In genomic region chr1:37705399-37705798, GRCh38 we compare ENCODE assay signal across 22 cellular contexts. TPM values are rescaled to one million over a fixed set of nuclear protein-coding genes. Genes with fewer than 3 reads are reported as not detected.
"Had no signal": no experiment of that assay in that cellular context is flagged by ENCODE, and none has a peak within 500 bp of the region (broad histone marks: within the 10 kb centered on the region; RNA-seq: fewer than 3 reads in every experiment).

No MANE protein-coding gene starts in this region.

- H3K9me3 ChIP-seq: left lung, suprapubic skin had no signal

- H3K4me3 Mint-ChIP-seq: activated CD4-positive, alpha-beta T cell treated with anti-CD3 and anti-CD28 coated beads, Interleukin-2, amount 10 ng/mL, durations not matched to agents 7 days and 5 days; activated T-helper 17 cell treated with anti-CD3 and anti-CD28 coated beads, Interleukin-2, amount 50 U/mL, for 72 hours; brain; endodermal cell; mesothelial cell of epicardium; stimulated activated naive CD8-positive, alpha-beta T cell treated with anti-CD3 and anti-CD28 coated beads, Interleukin-15, amount 100 ng/mL, for 72 hours; type B pancreatic cell had no signal

- H3K27ac Mint-ChIP-seq: activated CD4-positive, alpha-beta T cell treated with anti-CD3 and anti-CD28 coated beads, Interleukin-2, amount 10 ng/mL, durations not matched to agents 7 days and 5 days; activated T-helper 17 cell treated with anti-CD3 and anti-CD28 coated beads, Interleukin-2, amount 50 U/mL, for 72 hours; brain; endodermal cell; mesothelial cell of epicardium; progenitor cell of endocrine pancreas; type B pancreatic cell had no signal

- DNase-seq: activated CD4-positive, alpha-beta T cell treated with anti-CD3 and anti-CD28 coated beads, Interleukin-2, amount 10 ng/mL, durations not matched to agents 7 days and 5 days; activated CD4-positive, CD25-positive, alpha-beta regulatory T cell; activated naive CD4-positive, alpha-beta T cell treated with Interleukin-2 at 50 U/mL for 16 hours; dorsolateral prefrontal cortex; endodermal cell; left lung; occipital lobe; stimulated activated naive CD8-positive, alpha-beta T cell treated with anti-CD3 and anti-CD28 coated beads, Interleukin-15, amount 100 ng/mL, for 72 hours; T1000 had no signal

- H3K27me3 ChIP-seq: dorsolateral prefrontal cortex, left lung, suprapubic skin had no signal

- H3K4me1 Mint-ChIP-seq: activated CD4-positive, alpha-beta T cell treated with anti-CD3 and anti-CD28 coated beads, Interleukin-2, amount 10 ng/mL, durations not matched to agents 7 days and 5 days; activated T-helper 17 cell treated with anti-CD3 and anti-CD28 coated beads, Interleukin-2, amount 50 U/mL, for 72 hours; brain; endodermal cell; mesothelial cell of epicardium; stimulated activated naive CD8-positive, alpha-beta T cell treated with anti-CD3 and anti-CD28 coated beads, Interleukin-15, amount 100 ng/mL, for 72 hours had no signal

- H3K27me3 Mint-ChIP-seq: activated CD4-positive, alpha-beta T cell treated with anti-CD3 and anti-CD28 coated beads, Interleukin-2, amount 10 ng/mL, durations not matched to agents 7 days and 5 days; activated T-helper 17 cell treated with anti-CD3 and anti-CD28 coated beads, Interleukin-2, amount 50 U/mL, for 72 hours; brain; progenitor cell of endocrine pancreas; stimulated activated naive CD8-positive, alpha-beta T cell treated with anti-CD3 and anti-CD28 coated beads, Interleukin-15, amount 100 ng/mL, for 72 hours; type B pancreatic cell had no signal

- FAIRE-seq: colon, frontal cortex, keratinocyte had no signal

- H3K4me1 ChIP-seq: left lung, suprapubic skin had no signal

- H3K4me3 ChIP-seq: dorsolateral prefrontal cortex, left lung, SK-N-MC, suprapubic skin had no signal

- ATAC-seq: activated T-helper 17 cell treated with anti-CD3 and anti-CD28 coated beads, Interleukin-2, amount 50 U/mL, for 72 hours; left lung; stimulated activated naive CD8-positive, alpha-beta T cell treated with anti-CD3 and anti-CD28 coated beads, Interleukin-15, amount 100 ng/mL, for 72 hours had no signal

- H3K27ac ChIP-seq: dorsolateral prefrontal cortex, epithelial cell of prostate, left lung, SK-N-MC, suprapubic skin had no signal

- H3K9me3 Mint-ChIP-seq: activated CD4-positive, alpha-beta T cell treated with anti-CD3 and anti-CD28 coated beads, Interleukin-2, amount 10 ng/mL, durations not matched to agents 7 days and 5 days; activated T-helper 17 cell treated with anti-CD3 and anti-CD28 coated beads, Interleukin-2, amount 50 U/mL, for 72 hours; brain; endodermal cell; mesothelial cell of epicardium; stimulated activated naive CD8-positive, alpha-beta T cell treated with anti-CD3 and anti-CD28 coated beads, Interleukin-15, amount 100 ng/mL, for 72 hours; type B pancreatic cell had no signal

RNA-seq across cellular contexts. Expression of gene EPHA10, which starts 59.5 kb away (rescaled TPM):
- total RNA-seq: activated CD4-positive, alpha-beta T cell treated with anti-CD3 and anti-CD28 coated beads, Interleukin-2, amount 10 ng/mL, durations not matched to agents 7 days and 5 days; lung microvascular endothelial cell; T-helper 1 cell treated with Interleukin-12 subunit alpha and Interleukin-12 subunit beta and Interleukin-4 antibody, amounts not matched to agents 30 ng/mL and 1 ng/mL, for 36 hours had no signal
- polyA plus RNA-seq: keratinocyte had no signal
